ENCODE assay signal across 2 cellular contexts in the genomic region with DNA sequence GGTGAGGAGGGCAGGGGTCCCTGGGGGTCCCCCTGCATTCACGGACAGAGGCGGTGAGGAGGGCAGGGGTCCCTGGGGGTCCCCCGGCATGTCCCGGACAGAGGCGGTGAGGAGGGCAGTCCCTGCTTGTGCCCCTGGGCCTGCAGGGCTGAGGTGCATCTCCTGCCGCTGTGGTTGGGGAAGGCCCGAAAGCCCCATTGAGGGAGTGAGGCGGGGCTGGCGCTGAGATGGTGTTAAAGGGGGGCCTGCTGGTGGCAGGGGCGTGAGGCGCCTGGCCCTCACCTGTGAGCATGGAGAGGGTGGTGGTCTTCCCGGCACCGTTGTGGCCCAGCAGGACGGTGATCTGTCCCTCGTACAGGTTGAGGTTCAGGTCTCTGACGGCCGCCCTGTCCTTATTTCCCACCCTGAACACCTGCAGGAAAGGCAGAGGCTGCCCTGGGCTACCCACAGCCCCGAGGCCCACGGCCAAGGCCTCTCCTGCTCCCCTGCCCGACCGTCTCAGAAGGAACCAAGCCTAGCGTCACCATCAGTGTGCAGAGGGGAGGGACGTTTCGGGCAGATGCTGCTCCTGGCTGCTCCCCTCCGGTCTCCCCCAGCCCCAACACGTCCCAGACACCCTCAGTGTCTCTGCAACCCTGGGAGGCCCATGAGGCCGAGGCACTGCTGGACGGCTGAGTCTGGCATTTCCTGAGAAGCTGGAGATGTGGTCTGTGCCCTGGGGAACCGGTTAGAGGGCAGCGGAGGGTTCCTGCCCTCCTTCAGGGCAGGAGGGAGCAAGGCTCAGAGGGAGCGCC.
TF ChIP-seq lines count a peak whose summit lies in the region.

No MANE protein-coding gene starts in this region.

TF ChIP-seq in A549, 52 proteins besides CTCF, POLR2A, EP300 and RAD21:
- TF ChIP-seq ZC3H11A (IDR thresholded peaks at IDR 0.05) (no peak), KDM5A (IDR thresholded peaks at IDR 0.05) (no peak), RNF2 (IDR thresholded peaks at IDR 0.05; ENCODE audit: borderline replicate concordance, low read depth) (no peak), KDM1A (IDR thresholded peaks at IDR 0.05; ENCODE audit: low read depth) (no peak), MAZ (IDR thresholded peaks at IDR 0.05; ENCODE audit: borderline replicate concordance, low read depth, low read length) (no peak), CBX2 (IDR thresholded peaks at IDR 0.05; ENCODE audit: borderline replicate concordance, low read depth) (no peak), JUN (IDR thresholded peaks at IDR 0.05) (no peak), CBX8 (IDR thresholded peaks at IDR 0.05) (no peak), SMC3 (IDR thresholded peaks at IDR 0.05) (no peak), TFCP2L1 (CRISPR knock-in tag; IDR thresholded peaks at IDR 0.05) (no peak), SREBF2 (IDR thresholded peaks at IDR 0.05) (no peak), HOXB5 (CRISPR knock-in tag; IDR thresholded peaks at IDR 0.05) (no peak), GATA3 (IDR thresholded peaks at IDR 0.05; ENCODE audit: borderline replicate concordance) (no peak)
- TF ChIP-seq, protein P1, sequence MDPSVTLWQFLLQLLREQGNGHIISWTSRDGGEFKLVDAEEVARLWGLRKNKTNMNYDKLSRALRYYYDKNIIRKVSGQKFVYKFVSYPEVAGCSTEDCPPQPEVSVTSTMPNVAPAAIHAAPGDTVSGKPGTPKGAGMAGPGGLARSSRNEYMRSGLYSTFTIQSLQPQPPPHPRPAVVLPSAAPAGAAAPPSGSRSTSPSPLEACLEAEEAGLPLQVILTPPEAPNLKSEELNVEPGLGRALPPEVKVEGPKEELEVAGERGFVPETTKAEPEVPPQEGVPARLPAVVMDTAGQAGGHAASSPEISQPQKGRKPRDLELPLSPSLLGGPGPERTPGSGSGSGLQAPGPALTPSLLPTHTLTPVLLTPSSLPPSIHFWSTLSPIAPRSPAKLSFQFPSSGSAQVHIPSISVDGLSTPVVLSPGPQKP (IDR thresholded peaks at IDR 0.05; ENCODE audit: low read depth, low read length), result no peak
- TF ChIP-seq, protein P2, sequence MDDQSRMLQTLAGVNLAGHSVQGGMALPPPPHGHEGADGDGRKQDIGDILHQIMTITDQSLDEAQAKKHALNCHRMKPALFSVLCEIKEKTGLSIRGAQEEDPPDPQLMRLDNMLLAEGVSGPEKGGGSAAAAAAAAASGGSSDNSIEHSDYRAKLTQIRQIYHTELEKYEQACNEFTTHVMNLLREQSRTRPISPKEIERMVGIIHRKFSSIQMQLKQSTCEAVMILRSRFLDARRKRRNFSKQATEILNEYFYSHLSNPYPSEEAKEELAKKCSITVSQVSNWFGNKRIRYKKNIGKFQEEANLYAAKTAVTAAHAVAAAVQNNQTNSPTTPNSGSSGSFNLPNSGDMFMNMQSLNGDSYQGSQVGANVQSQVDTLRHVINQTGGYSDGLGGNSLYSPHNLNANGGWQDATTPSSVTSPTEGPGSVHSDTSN (IDR thresholded peaks at IDR 0.05), result no peak
- TF ChIP-seq, protein P3, sequence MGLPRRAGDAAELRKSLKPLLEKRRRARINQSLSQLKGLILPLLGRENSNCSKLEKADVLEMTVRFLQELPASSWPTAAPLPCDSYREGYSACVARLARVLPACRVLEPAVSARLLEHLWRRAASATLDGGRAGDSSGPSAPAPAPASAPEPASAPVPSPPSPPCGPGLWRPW (IDR thresholded peaks at IDR 0.05), result no peak
- TF ChIP-seq, protein P4, sequence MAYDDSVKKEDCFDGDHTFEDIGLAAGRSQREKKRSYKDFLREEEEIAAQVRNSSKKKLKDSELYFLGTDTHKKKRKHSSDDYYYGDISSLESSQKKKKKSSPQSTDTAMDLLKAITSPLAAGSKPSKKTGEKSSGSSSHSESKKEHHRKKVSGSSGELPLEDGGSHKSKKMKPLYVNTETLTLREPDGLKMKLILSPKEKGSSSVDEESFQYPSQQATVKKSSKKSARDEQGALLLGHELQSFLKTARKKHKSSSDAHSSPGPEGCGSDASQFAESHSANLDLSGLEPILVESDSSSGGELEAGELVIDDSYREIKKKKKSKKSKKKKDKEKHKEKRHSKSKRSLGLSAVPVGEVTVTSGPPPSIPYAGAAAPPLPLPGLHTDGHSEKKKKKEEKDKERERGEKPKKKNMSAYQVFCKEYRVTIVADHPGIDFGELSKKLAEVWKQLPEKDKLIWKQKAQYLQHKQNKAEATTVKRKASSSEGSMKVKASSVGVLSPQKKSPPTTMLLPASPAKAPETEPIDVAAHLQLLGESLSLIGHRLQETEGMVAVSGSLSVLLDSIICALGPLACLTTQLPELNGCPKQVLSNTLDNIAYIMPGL (CRISPR knock-in tag; IDR thresholded peaks at IDR 0.05; ENCODE audit: borderline replicate concordance), result no peak
- TF ChIP-seq, protein P5, sequence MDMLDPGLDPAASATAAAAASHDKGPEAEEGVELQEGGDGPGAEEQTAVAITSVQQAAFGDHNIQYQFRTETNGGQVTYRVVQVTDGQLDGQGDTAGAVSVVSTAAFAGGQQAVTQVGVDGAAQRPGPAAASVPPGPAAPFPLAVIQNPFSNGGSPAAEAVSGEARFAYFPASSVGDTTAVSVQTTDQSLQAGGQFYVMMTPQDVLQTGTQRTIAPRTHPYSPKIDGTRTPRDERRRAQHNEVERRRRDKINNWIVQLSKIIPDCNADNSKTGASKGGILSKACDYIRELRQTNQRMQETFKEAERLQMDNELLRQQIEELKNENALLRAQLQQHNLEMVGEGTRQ (IDR thresholded peaks at IDR 0.05), result no peak
- TF ChIP-seq, protein P6, sequence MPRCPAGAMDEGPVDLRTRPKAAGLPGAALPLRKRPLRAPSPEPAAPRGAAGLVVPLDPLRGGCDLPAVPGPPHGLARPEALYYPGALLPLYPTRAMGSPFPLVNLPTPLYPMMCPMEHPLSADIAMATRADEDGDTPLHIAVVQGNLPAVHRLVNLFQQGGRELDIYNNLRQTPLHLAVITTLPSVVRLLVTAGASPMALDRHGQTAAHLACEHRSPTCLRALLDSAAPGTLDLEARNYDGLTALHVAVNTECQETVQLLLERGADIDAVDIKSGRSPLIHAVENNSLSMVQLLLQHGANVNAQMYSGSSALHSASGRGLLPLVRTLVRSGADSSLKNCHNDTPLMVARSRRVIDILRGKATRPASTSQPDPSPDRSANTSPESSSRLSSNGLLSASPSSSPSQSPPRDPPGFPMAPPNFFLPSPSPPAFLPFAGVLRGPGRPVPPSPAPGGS (IDR thresholded peaks at IDR 0.05), result no peak

TF ChIP-seq in K562, 482 proteins besides CTCF, POLR2A, EP300 and RAD21:
- TF ChIP-seq CBFB (CRISPR knock-in tag; IDR thresholded peaks at IDR 0.05) (no peak), CC2D1A (IDR thresholded peaks at IDR 0.05) (no peak), POLR2G (IDR thresholded peaks at IDR 0.05; ENCODE audit: low read depth, low read length) (peak; percentile 27; the same call in 1 of the 2 replicates), ILF3 (IDR thresholded peaks at IDR 0.05; ENCODE audit: borderline replicate concordance) (no peak), ZSCAN32 (CRISPR knock-in tag; IDR thresholded peaks at IDR 0.05) (no peak), CBX8 (IDR thresholded peaks at IDR 0.05; ENCODE audit: borderline replicate concordance, extremely low read depth, low read depth, low read length, poor library complexity, severe bottlenecking) (no peak), HSF4 (CRISPR knock-in tag; IDR thresholded peaks at IDR 0.05; ENCODE audit: borderline replicate concordance) (no peak)
